In the genomic region with DNA sequence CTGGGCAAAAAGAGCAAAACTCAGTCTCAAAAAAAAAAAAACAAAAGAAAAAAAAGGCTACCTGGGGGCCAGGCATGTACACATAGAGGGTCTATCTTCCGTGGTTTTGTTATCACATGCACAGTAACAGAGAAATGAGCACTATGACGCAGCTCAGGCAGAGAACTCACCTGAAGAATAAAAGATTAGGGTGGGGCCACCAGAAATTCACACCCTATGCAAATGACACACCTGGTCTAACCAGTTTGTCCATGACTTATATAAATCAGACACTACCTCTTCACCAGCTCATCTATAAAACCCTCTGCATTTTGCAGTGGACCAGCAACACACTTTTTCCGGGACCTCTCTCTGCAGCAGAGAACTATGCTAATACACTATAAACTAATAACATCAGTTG, we compare ENCODE assay signal across 11 cellular contexts. TPM values are rescaled to one million over a fixed set of nuclear protein-coding genes. Genes with fewer than 3 reads are reported as not detected.
"Had no signal": no experiment of that assay in that cellular context is flagged by ENCODE, and none has a peak within 500 bp of the region (broad histone marks: within the 10 kb centered on the region; RNA-seq: fewer than 3 reads in every experiment).

No MANE protein-coding gene starts in this region.

RNA-seq across cellular contexts. Expression of a gene that starts 30.5 kb away (rescaled TPM):
- total RNA-seq: activated CD4-positive, alpha-beta memory T cell treated with anti-CD3 and anti-CD28 coated beads for 36 hours; activated CD4-positive, alpha-beta T cell treated with anti-CD3 and anti-CD28 coated beads, Interleukin-2, amount 10 ng/mL, durations not matched to agents 24 days and 14 days; activated CD8-positive, alpha-beta memory T cell treated with anti-CD3 and anti-CD28 coated beads for 36 hours; activated naive CD4-positive, alpha-beta T cell treated with anti-CD3 and anti-CD28 coated beads for 36 hours; activated naive CD8-positive, alpha-beta T cell treated with anti-CD3 and anti-CD28 coated beads for 36 hours; activated T-helper 1 cell treated with anti-CD3 and anti-CD28 coated beads, Interleukin-12 subunit alpha, Interleukin-12 subunit beta, Interleukin-2, Interleukin-4 antibody, amounts not matched to agents 30 ng/mL and 10 ng/mL and 1 ng/mL, durations not matched to agents 14 hours and 24 hours and 36 hours; cardiac muscle cell; left ventricle myocardium superior; lung microvascular endothelial cell; osteocyte; T-helper 17 cell had no signal
- polyA plus RNA-seq: cardiac muscle cell had no signal
